8 cellular contexts compared by ENCODE assay signal in genomic region chr22:39117585-39118191, GRCh38. TPM values are rescaled to one million over a fixed set of nuclear protein-coding genes. Genes with fewer than 3 reads are reported as not detected.
DNase-seq lines count a peak whose midpoint lies in the region; FAIRE-seq and TF ChIP-seq lines count a peak whose summit lies in the region.

No MANE protein-coding gene starts in this region.

- no peaks in the 10 kb centered on the region for H4K20me1 ChIP-seq in osteoblast (ENCODE audit: insufficient read depth, low read length)

- intact Hi-C loops in posterior vena cava (cut with DNase I) = loop anchor here in 1 of 2 donors (5.0 kb wide), 1 partner anchor 105 kb away; the partner anchor contains the start of gene APOBEC3C

- FAIRE-seq in GM19239 (lab: Jason Lieb, UNC) = peak; percentile 100

- no peak overlapping the region for H2AFZ ChIP-seq in osteoblast (ENCODE audit: low read length)

- TF ChIP-seq CTCF in osteoblast (IDR thresholded peaks at IDR 0.05; ENCODE audit: extremely low read depth, low read depth, low read length) = peak; percentile 55

- no peaks in the 10 kb centered on the region for H3K9me3 ChIP-seq in osteoblast (ENCODE audit: low read depth, low read length)

- H3K4me3 ChIP-seq in osteoblast (ENCODE audit: insufficient read depth, low read length) = no peak overlapping the region

- no peak overlapping the region for H3K27ac ChIP-seq in osteoblast (ENCODE audit: low read depth, low read length)

- H3K4me1 ChIP-seq in osteoblast (ENCODE audit: insufficient read depth, low read length) = no peaks in the 10 kb centered on the region

- H3K27me3 ChIP-seq in osteoblast (ENCODE audit: insufficient read depth, low read length) = peaks cover 27% of the 10 kb centered on the region

- no peaks in the 10 kb centered on the region for H3K36me3 ChIP-seq in osteoblast (ENCODE audit: insufficient read depth, low read length)

- no peak overlapping the region for H3K4me2 ChIP-seq in osteoblast (ENCODE audit: insufficient read depth, low read length)

- H3K79me2 ChIP-seq in osteoblast (ENCODE audit: insufficient read depth, low read length) = no peaks in the 10 kb centered on the region

- DNase-seq in AG20443 (ENCODE audit: low spot score) (peak; percentile 53), GM19239 (ENCODE audit: insufficient read length, low spot score) (peak; percentile 65), NCI-H1105 (lab: John Stamatoyannopoulos, UW) (peak; percentile 44), osteoblast (ENCODE audit: insufficient read length, low spot score, missing footprints) (peak; percentile 54), NCI-H774 (lab: John Stamatoyannopoulos, UW) (no peak), posterior vena cava (ENCODE audit: low spot score) (no peak)
- peak; percentile 68 for DNase-seq in activated CD4-positive, alpha-beta T cell treated with anti-CD3 and anti-CD28 coated beads, Interleukin-2, amount 50 U/mL, for 4 hours
- DNase-seq in effector CD8-positive, alpha-beta T cell (lab: John Stamatoyannopoulos, UW) = peak; percentile 42

RNA-seq across cellular contexts. Expression of gene APOBEC3H, which starts 20.6 kb away (rescaled TPM):
- total RNA-seq in osteoblast = not detected in 2 replicates
- under 1 TPM in 1 of 2 donors, not detected in 1; 0.24 TPM for total RNA-seq in posterior vena cava

RNA-seq across cellular contexts. Expression of gene CBX7, which starts 34.8 kb away (rescaled TPM):
- 12.7 and 14.5 TPM in 2 replicates for total RNA-seq in osteoblast
- total RNA-seq in posterior vena cava = 10 to 100 TPM; 50.2 to 55.8 TPM

RNA-seq across cellular contexts. Expression of gene APOBEC3G, which starts 40.6 kb away (rescaled TPM):
- total RNA-seq in osteoblast (15.6 and 18.1 TPM in 2 replicates), posterior vena cava (1 to 10 TPM; 7.1 to 7.8 TPM)

Comparison
In these comparisons a context has a peak if more than half of its experiments do, and no peak if none do; other contexts are left out.
1. DNase-seq: peak in AG20443 (single experiment), GM19239 (single experiment), NCI-H1105 (single experiment), activated CD4-positive, alpha-beta T cell treated with anti-CD3 and anti-CD28 coated beads, Interleukin-2, amount 50 U/mL, for 4 hours (2 of 2), effector CD8-positive, alpha-beta T cell (single experiment) and osteoblast (single experiment); none in NCI-H774 (single experiment) and posterior vena cava (single experiment).